ENCODE assay signal across 11 cellular contexts in genomic region chr9:99244300-99245260, GRCh38. TPM values are rescaled to one million over a fixed set of nuclear protein-coding genes. Genes with fewer than 3 reads are reported as not detected.
DNase-seq lines count a peak whose midpoint lies in the region; ATAC-seq and TF ChIP-seq lines count a peak whose summit lies in the region.
"Had no signal": no experiment of that assay in that cellular context is flagged by ENCODE, and none has a peak within 500 bp of the region (broad histone marks: within the 10 kb centered on the region; RNA-seq: fewer than 3 reads in every experiment).

No MANE protein-coding gene starts in this region.

- H3K27ac Mint-ChIP-seq in HFFc6, result no peak overlapping the region

- ATAC-seq in GM19025 (IDR thresholded peaks at IDR 0.05; ENCODE audit: low read depth, unreplicated experiment), result peak; percentile 76
- ATAC-seq in HG02840 (IDR thresholded peaks at IDR 0.05; ENCODE audit: low FRiP score, unreplicated experiment), result peak; percentile 85
- ATAC-seq in foreskin keratinocyte, result no peak

- H3K9me3 Mint-ChIP-seq in HFFc6, result no peaks in the 10 kb centered on the region

- H3F3A ChIP-seq in MM.1S (ENCODE audit: insufficient read depth, low read length), result no peaks in the 10 kb centered on the region

- no peaks in the 10 kb centered on the region for H4K20me1 ChIP-seq in MM.1S (ENCODE audit: insufficient read depth, low read length)

- H3K27me3 ChIP-seq in MM.1S (replicated peaks; ENCODE audit: insufficient read depth, low read length) (no peaks in the 10 kb centered on the region), foreskin keratinocyte (no peaks in the 10 kb centered on the region)

- H3K27ac ChIP-seq in MM.1S (ENCODE audit: low read length) (peak overlapping the region; percentile 66; the same call in 1 of the 2 replicates), foreskin keratinocyte (no peak overlapping the region), coronary artery (no peak overlapping the region)

- H3K4me3 ChIP-seq in MM.1S (ENCODE audit: low read length) (0 out of 2 replicates have a peak overlapping the region, but pooled peaks have one; percentile 9), coronary artery (no peak overlapping the region)

- H2AFZ ChIP-seq in MM.1S (ENCODE audit: low read length), result peak overlapping the region; percentile 22; the same call in 1 of the 2 replicates

- TF ChIP-seq CTCF in MM.1S (IDR thresholded peaks at IDR 0.05; ENCODE audit: low read length) (no peak), HFFc6 (IDR thresholded peaks at IDR 0.05) (no peak), foreskin keratinocyte (conservative IDR thresholded peaks at IDR 0.05) (no peak), coronary artery (IDR thresholded peaks at IDR 0.05) (no peak)

- H3K27me3 Mint-ChIP-seq in HFFc6 (ENCODE audit: insufficient read depth), result no peaks in the 10 kb centered on the region; the same call in 1 of the 2 replicates

- H3K4me2 ChIP-seq in MM.1S (ENCODE audit: low read depth, low read length), result peak overlapping the region; percentile 38

- H3K36me3 ChIP-seq in MM.1S (replicated peaks; ENCODE audit: insufficient read depth, low read length), result no peaks in the 10 kb centered on the region

- H3K79me2 ChIP-seq in MM.1S (ENCODE audit: low read length), result no peaks in the 10 kb centered on the region

- peak; percentile 45 to 51 for DNase-seq in AML-193 (lab: John Stamatoyannopoulos, UW)
- peak; percentile 44 for DNase-seq in MM.1S
- DNase-seq in HFFc6, result no peak
- no peak for DNase-seq in foreskin keratinocyte
- no peak for DNase-seq in hepatic stellate cell (ENCODE audit: low spot score)
- DNase-seq in coronary artery (ENCODE audit: low spot score), result no peak
- DNase-seq: activated CD4-positive, alpha-beta T cell treated with anti-CD3 and anti-CD28 coated beads, Interleukin-2, amount 50 U/mL, for 1 hour; NCI-H226; stimulated activated CD4-positive, alpha-beta T cell treated with anti-CD3 and anti-CD28 coated beads, Interleukin-4, amount 100 ng/mL, for 24 hours had no signal

- peaks cover 9% of the 10 kb centered on the region for H3K4me1 Mint-ChIP-seq in HFFc6 (ENCODE audit: low read depth)

- no peak overlapping the region for H3K4me3 Mint-ChIP-seq in HFFc6

- H3K9ac ChIP-seq in MM.1S (ENCODE audit: low read length), result peak overlapping the region; percentile 21; the same call in 1 of the 2 replicates

- H3K4me1 ChIP-seq in MM.1S (ENCODE audit: low read length) (peaks cover 21% of the 10 kb centered on the region), foreskin keratinocyte (no peaks in the 10 kb centered on the region)

- no peaks in the 10 kb centered on the region for H3K9me3 ChIP-seq in MM.1S (replicated peaks; ENCODE audit: insufficient read depth, low read length)

- no peaks in the 10 kb centered on the region; the same call in 1 of the 2 replicates for H3K36me3 Mint-ChIP-seq in HFFc6 (ENCODE audit: low read depth)

- no peaks in the 10 kb centered on the region for H3K9me2 ChIP-seq in MM.1S (replicated peaks; ENCODE audit: insufficient read depth, low read length)

RNA-seq across cellular contexts. Expression of gene SEC61B, which starts 22.5 kb away (rescaled TPM):
- total RNA-seq in HFFc6 (2021; fragmentation: NEBNext Ultra II Directional; extraction: Animal tissue kit (Norgen Biotek cat#: 25700)), result 100 to 1,000 TPM; 234 to 281 (median 252) TPM
- total RNA-seq in foreskin keratinocyte, result 220 and 254 TPM in 2 replicates
- 340 and 400 TPM in 2 replicates for polyA plus RNA-seq in foreskin keratinocyte

RNA-seq across cellular contexts. Expression of gene ALG2, which starts 22.8 kb away (rescaled TPM):
- total RNA-seq in HFFc6 (2021; fragmentation: NEBNext Ultra II Directional; extraction: Animal tissue kit (Norgen Biotek cat#: 25700)), result 10 to 100 TPM; 30.4 to 42.2 (median 38.3) TPM
- total RNA-seq in foreskin keratinocyte, result 30.0 and 32.1 TPM in 2 replicates
- polyA plus RNA-seq in foreskin keratinocyte, result 21.8 and 23.9 TPM in 2 replicates

Comparison
In these comparisons a context has a peak if more than half of its experiments do, and no peak if none do; other contexts are left out.
1. DNase-seq: peak in AML-193 (2 of 2) and MM.1S (single experiment); none in HFFc6 (single experiment), foreskin keratinocyte (0 of 2), hepatic stellate cell (single experiment) and coronary artery (single experiment).